In the genomic region with DNA sequence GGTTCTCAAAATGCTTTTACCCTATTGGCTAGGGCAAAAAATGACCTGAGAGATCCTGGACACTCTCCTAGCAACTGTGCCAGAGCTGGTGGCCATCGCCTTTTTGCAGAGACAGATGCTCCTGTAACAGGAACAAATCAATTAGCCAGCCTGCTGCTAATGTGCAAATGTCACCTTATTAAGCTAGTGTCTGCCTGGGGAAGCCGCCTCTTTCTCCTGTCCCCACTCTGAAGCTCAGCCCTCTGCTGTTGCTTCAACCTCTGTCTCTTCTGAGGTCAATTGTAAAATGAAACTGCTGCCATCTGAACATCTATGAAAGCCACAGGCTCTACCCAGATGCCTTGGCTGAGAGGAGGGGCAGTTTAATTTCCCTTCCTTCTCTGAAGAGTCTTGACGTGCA, we compare ENCODE assay signal across 9 cellular contexts.
DNase-seq lines count a peak whose midpoint lies in the region; ATAC-seq and TF ChIP-seq lines count a peak whose summit lies in the region.
"Had no signal": no experiment of that assay in that cellular context is flagged by ENCODE, and none has a peak within 500 bp of the region (broad histone marks: within the 10 kb centered on the region; RNA-seq: fewer than 3 reads in every experiment).

No MANE protein-coding gene starts in this region.

- no peak overlapping the region for H3K27ac ChIP-seq in BLaER1 treated with 17β-estradiol and CSF1 and Interleukin-3, amounts not matched to agents 10 nM and 100 nM
- H3K27ac ChIP-seq in lower lobe of right lung, result no peak overlapping the region
- H3K27ac ChIP-seq: sigmoid colon had no signal

- H3K4me1 ChIP-seq in BLaER1 treated with 17β-estradiol and CSF1 and Interleukin-3, amounts not matched to agents 10 nM and 100 nM, result peaks cover 13 to 25% (median 21%) of the 10 kb centered on the region in 10 experiments
- no peaks in the 10 kb centered on the region for H3K4me1 ChIP-seq in lower lobe of right lung
- H3K4me1 ChIP-seq: sigmoid colon had no signal

- no peaks in the 10 kb centered on the region for H3K9me3 Mint-ChIP-seq in T-helper 1 cell treated with Interleukin-12 subunit alpha and Interleukin-12 subunit beta and Interleukin-4 antibody, amounts not matched to agents 30 μg/mL and 1 μg/mL, for 36 hours

- no peaks in the 10 kb centered on the region for H3K9me3 ChIP-seq in BLaER1 treated with 17β-estradiol and CSF1 and Interleukin-3, amounts not matched to agents 10 nM and 100 nM (replicated peaks in 1 of 11)
- H3K9me3 ChIP-seq in lower lobe of right lung, result no peaks in the 10 kb centered on the region
- H3K9me3 ChIP-seq: sigmoid colon had no signal

- H3K27me3 Mint-ChIP-seq in T-helper 1 cell treated with Interleukin-12 subunit alpha and Interleukin-12 subunit beta and Interleukin-4 antibody, amounts not matched to agents 30 μg/mL and 1 μg/mL, for 36 hours (ENCODE audit: low read depth), result no peaks in the 10 kb centered on the region

- no peak for TF ChIP-seq CTCF in lower lobe of right lung (IDR thresholded peaks at IDR 0.05)

- H3K4me1 Mint-ChIP-seq in T-helper 1 cell treated with Interleukin-12 subunit alpha and Interleukin-12 subunit beta and Interleukin-4 antibody, amounts not matched to agents 30 μg/mL and 1 μg/mL, for 36 hours (ENCODE audit: low read depth), result peaks cover 28% of the 10 kb centered on the region

- ATAC-seq in GM18870 (IDR thresholded peaks at IDR 0.05; ENCODE audit: unreplicated experiment) (peak; percentile 66), HG02938 (IDR thresholded peaks at IDR 0.05; ENCODE audit: unreplicated experiment) (peak; percentile 49), lower lobe of right lung (no peak)

- H3K36me3 ChIP-seq in BLaER1 treated with 17β-estradiol and CSF1 and Interleukin-3, amounts not matched to agents 10 nM and 100 nM, result no peaks in the 10 kb centered on the region
- no peaks in the 10 kb centered on the region for H3K36me3 ChIP-seq in H7 (replicated peaks; ENCODE audit: control insufficient read depth, insufficient read depth, low read length)
- no peaks in the 10 kb centered on the region for H3K36me3 ChIP-seq in lower lobe of right lung
- H3K36me3 ChIP-seq: sigmoid colon had no signal

- intact Hi-C loops in lower lobe of right lung (cut with DNase I), result no loop called here

- no peak for DNase-seq in H7
- no peak for DNase-seq in lower lobe of right lung
- DNase-seq in NCI-H2081 (lab: John Stamatoyannopoulos, UW), result no peak
- DNase-seq in germinal center (ENCODE audit: low spot score), result no peak
- DNase-seq: sigmoid colon had no signal

- H3K4me3 ChIP-seq in BLaER1 treated with 17β-estradiol and CSF1 and Interleukin-3, amounts not matched to agents 10 nM and 100 nM, result no peak overlapping the region
- no peak overlapping the region for H3K4me3 ChIP-seq in H7 (ENCODE audit: insufficient read depth, low read depth, low read length)
- no peak overlapping the region for H3K4me3 ChIP-seq in lower lobe of right lung
- H3K4me3 ChIP-seq: sigmoid colon had no signal

- peak overlapping the region; percentile 64 for H3K27ac Mint-ChIP-seq in T-helper 1 cell treated with Interleukin-12 subunit alpha and Interleukin-12 subunit beta and Interleukin-4 antibody, amounts not matched to agents 30 μg/mL and 1 μg/mL, for 36 hours

- H4K20me1 ChIP-seq in BLaER1 treated with 17β-estradiol and CSF1 and Interleukin-3, amounts not matched to agents 10 nM and 100 nM, result no peaks in the 10 kb centered on the region

- H3K36me3 Mint-ChIP-seq in T-helper 1 cell treated with Interleukin-12 subunit alpha and Interleukin-12 subunit beta and Interleukin-4 antibody, amounts not matched to agents 30 μg/mL and 1 μg/mL, for 36 hours (ENCODE audit: low read depth), result no peaks in the 10 kb centered on the region

- peak overlapping the region in 7 of 11 experiments; percentile 0 to 61 (median 30); a peak in 9 of 22 replicates for H3K4me2 ChIP-seq in BLaER1 treated with 17β-estradiol and CSF1 and Interleukin-3, amounts not matched to agents 10 nM and 100 nM

- H3K9ac ChIP-seq in BLaER1 treated with 17β-estradiol and CSF1 and Interleukin-3, amounts not matched to agents 10 nM and 100 nM, result no peak overlapping the region

- no peaks in the 10 kb centered on the region for H3K27me3 ChIP-seq in BLaER1 treated with 17β-estradiol and CSF1 and Interleukin-3, amounts not matched to agents 10 nM and 100 nM
- H3K27me3 ChIP-seq in H7 (ENCODE audit: control insufficient read depth, insufficient read depth, low read length) (no peaks in the 10 kb centered on the region; the same call in 1 of the 2 replicates), lower lobe of right lung (ENCODE audit: low read depth) (peaks cover 7% of the 10 kb centered on the region)

- H3K4me3 Mint-ChIP-seq in T-helper 1 cell treated with Interleukin-12 subunit alpha and Interleukin-12 subunit beta and Interleukin-4 antibody, amounts not matched to agents 30 μg/mL and 1 μg/mL, for 36 hours, result peak overlapping the region; percentile 65

Comparison
In these comparisons a context has a peak if more than half of its experiments do, and no peak if none do; other contexts are left out.
1. ATAC-seq: peak in GM18870 (single experiment) and HG02938 (single experiment); none in lower lobe of right lung (0 of 2).